Comparison of ENCODE assay signal across 10 cellular contexts in genomic region chr2:109254174-109254904, GRCh38.
A peak's percentile ranks its signal among the peaks of the same experiment; 100 is the strongest.
DNase-seq lines count a peak whose midpoint lies in the region; ATAC-seq and TF ChIP-seq lines count a peak whose summit lies in the region.
"Had no signal": no experiment of that assay in that cellular context is flagged by ENCODE, and none has a peak within 500 bp of the region (broad histone marks: within the 10 kb centered on the region; RNA-seq: fewer than 3 reads in every experiment).

No MANE protein-coding gene starts in this region.

- no peaks in the 10 kb centered on the region for H4K20me1 ChIP-seq in mammary epithelial cell (ENCODE audit: insufficient read depth, low read length)

- H3K79me2 ChIP-seq in mammary epithelial cell (ENCODE audit: insufficient read depth, low read length) = no peaks in the 10 kb centered on the region

- ATAC-seq in right cardiac atrium = no peak
- peak; percentile 78 for ATAC-seq in HG02678 (IDR thresholded peaks at IDR 0.05; ENCODE audit: unreplicated experiment)
- peak; percentile 66 for ATAC-seq in upper lobe of right lung

- POLR2A ChIA-PET in RWPE1 (lab: Yijun Ruan, JAX; ENCODE audit: low non-redundant PET) = no interaction called here

- no peak overlapping the region for H3K27ac ChIP-seq in right cardiac atrium (ENCODE audit: low read length)
- H3K27ac ChIP-seq in upper lobe of right lung = no peak overlapping the region
- no peak overlapping the region for H3K27ac ChIP-seq in mammary epithelial cell (ENCODE audit: insufficient read depth, low read depth, low read length)
- no peak overlapping the region for H3K27ac ChIP-seq in RWPE1
- H3K27ac ChIP-seq: coronary artery had no signal

- TF ChIP-seq CTCF in upper lobe of right lung (IDR thresholded peaks at IDR 0.05) = no peak
- TF ChIP-seq CTCF in mammary epithelial cell (conservative IDR thresholded peaks at IDR 0.05 in 1 of 2, IDR thresholded peaks at IDR 0.05 in 1 of 2; ENCODE audit: extremely low read depth in 1 of 2, insufficient read depth in 1 of 2, low read depth in 1 of 2, low read length in 2 of 2) = no peak
- TF ChIP-seq CTCF in RWPE1 (conservative IDR thresholded peaks at IDR 0.05; ENCODE audit: low read depth) = no peak

- no peak overlapping the region for H3K4me3 ChIP-seq in right cardiac atrium (ENCODE audit: low read length)
- H3K4me3 ChIP-seq in upper lobe of right lung = no peak overlapping the region
- H3K4me3 ChIP-seq in mammary epithelial cell (replicated peaks in 1 of 3; ENCODE audit: insufficient read depth in 1 of 3, low read depth in 2 of 3, low read length in 3 of 3) = no peak overlapping the region
- H3K4me3 ChIP-seq: coronary artery had no signal

- BruUV-seq in mammary epithelial cell (replicated peaks; lab: Mats Ljungman, UMichigan) = no TSS peak

- no peak overlapping the region for H3K4me2 ChIP-seq in mammary epithelial cell (ENCODE audit: insufficient read depth, low read depth, low read length)

- CTCF ChIA-PET in mammary epithelial cell (lab: Charles Lee; ENCODE audit: low non-redundant PET) (no interaction called here), RWPE1 (lab: Yijun Ruan, JAX) (no interaction called here)

- H3K9me3 ChIP-seq in right cardiac atrium (ENCODE audit: control insufficient read depth, low read length) = no peaks in the 10 kb centered on the region
- no peaks in the 10 kb centered on the region for H3K9me3 ChIP-seq in upper lobe of right lung
- no peaks in the 10 kb centered on the region for H3K9me3 ChIP-seq in mammary epithelial cell (replicated peaks; ENCODE audit: insufficient read depth, low read length)

- H3K36me3 ChIP-seq in upper lobe of right lung (no peaks in the 10 kb centered on the region), mammary epithelial cell (ENCODE audit: insufficient read depth, low read length) (no peaks in the 10 kb centered on the region)

- H3K27me3 ChIP-seq in right cardiac atrium (ENCODE audit: control insufficient read depth, insufficient read depth) (no peaks in the 10 kb centered on the region), upper lobe of right lung (no peaks in the 10 kb centered on the region), mammary epithelial cell (ENCODE audit: insufficient read depth, low read length) (peaks cover 4% of the 10 kb centered on the region)

- H3K4me1 ChIP-seq in right cardiac atrium (ENCODE audit: control insufficient read depth, insufficient read depth, low read length) = peaks cover 28% of the 10 kb centered on the region
- H3K4me1 ChIP-seq in upper lobe of right lung = peaks cover 38% of the 10 kb centered on the region
- no peaks in the 10 kb centered on the region for H3K4me1 ChIP-seq in mammary epithelial cell (ENCODE audit: insufficient read depth, low read length)

- H3K9ac ChIP-seq in mammary epithelial cell (ENCODE audit: insufficient read depth, low read length) = no peak overlapping the region

- dilution Hi-C loops in mammary epithelial cell (cut with HindIII; ENCODE audit: low sequenced_read_pairs) = no loop called here

- WGBS in right cardiac atrium = 95% methylated on average over 12 of the region's 12 CpGs
- WGBS in mammary epithelial cell (ENCODE audit: low coverage, missing lambda C conversion rate) = 85% methylated on average over 12 of the region's 12 CpGs

- peak; percentile 19 for DNase-seq in cardiac septum (ENCODE audit: low spot score)
- DNase-seq in right cardiac atrium = no peak
- DNase-seq in NOMO-1 treated with DMSO at 0.1 percent for 48 hours (lab: John Stamatoyannopoulos, UW; ENCODE audit: unreplicated experiment) = peak; percentile 73
- peak; percentile 59 for DNase-seq in upper lobe of right lung
- DNase-seq in NCI-H1105 treated with DMSO at 0.1 percent for 48 hours (lab: John Stamatoyannopoulos, UW) = no peak
- no peak for DNase-seq in mammary epithelial cell
- DNase-seq in RWPE1 (ENCODE audit: low spot score) = no peak
- DNase-seq: HFFc6 had no signal

- in situ Hi-C loops in mammary epithelial cell (cut with MboI; ENCODE audit: low sequenced_read_pairs in 2 of 2) = no loop called here

- no peak overlapping the region for H2AFZ ChIP-seq in mammary epithelial cell (ENCODE audit: low read depth, low read length)

- intact Hi-C loops in cardiac septum (cut with DNase I) (no loop called here), right cardiac atrium (cut with DNase I) (loop anchor here in 1 of 4 donors (10.0 kb wide), 1 partner anchor 120 kb away; no protein-coding TSS in a partner anchor), upper lobe of right lung (cut with DNase I) (no loop called here), mammary epithelial cell (cut with micrococcal nuclease) (no loop called here)

Comparison
In these comparisons a context has a peak if more than half of its experiments do, and no peak if none do; other contexts are left out.
1. DNase-seq: peak in cardiac septum (single experiment), NOMO-1 treated with DMSO at 0.1 percent for 48 hours (single experiment) and upper lobe of right lung (single experiment); none in right cardiac atrium (0 of 3), NCI-H1105 treated with DMSO at 0.1 percent for 48 hours (single experiment), mammary epithelial cell (single experiment) and RWPE1 (single experiment).
2. ATAC-seq: peak in HG02678 (single experiment) and upper lobe of right lung (single experiment); none in right cardiac atrium (0 of 2).